Comparison of ENCODE assay signal across 1 cellular context in genomic region chr12:57904848-57905811, GRCh38.
TF ChIP-seq lines count a peak whose summit lies in the region.

No MANE protein-coding gene starts in this region.

TF ChIP-seq in GM12878, 131 proteins besides CTCF, POLR2A, EP300 and RAD21 (continued from another document):
- TF ChIP-seq PRDM15 (CRISPR knock-in tag; IDR thresholded peaks at IDR 0.05): no peak
- no peak for TF ChIP-seq MEF2A (IDR thresholded peaks at IDR 0.05; ENCODE audit: insufficient read depth, low read depth, low read length)
- TF ChIP-seq, protein P1, sequence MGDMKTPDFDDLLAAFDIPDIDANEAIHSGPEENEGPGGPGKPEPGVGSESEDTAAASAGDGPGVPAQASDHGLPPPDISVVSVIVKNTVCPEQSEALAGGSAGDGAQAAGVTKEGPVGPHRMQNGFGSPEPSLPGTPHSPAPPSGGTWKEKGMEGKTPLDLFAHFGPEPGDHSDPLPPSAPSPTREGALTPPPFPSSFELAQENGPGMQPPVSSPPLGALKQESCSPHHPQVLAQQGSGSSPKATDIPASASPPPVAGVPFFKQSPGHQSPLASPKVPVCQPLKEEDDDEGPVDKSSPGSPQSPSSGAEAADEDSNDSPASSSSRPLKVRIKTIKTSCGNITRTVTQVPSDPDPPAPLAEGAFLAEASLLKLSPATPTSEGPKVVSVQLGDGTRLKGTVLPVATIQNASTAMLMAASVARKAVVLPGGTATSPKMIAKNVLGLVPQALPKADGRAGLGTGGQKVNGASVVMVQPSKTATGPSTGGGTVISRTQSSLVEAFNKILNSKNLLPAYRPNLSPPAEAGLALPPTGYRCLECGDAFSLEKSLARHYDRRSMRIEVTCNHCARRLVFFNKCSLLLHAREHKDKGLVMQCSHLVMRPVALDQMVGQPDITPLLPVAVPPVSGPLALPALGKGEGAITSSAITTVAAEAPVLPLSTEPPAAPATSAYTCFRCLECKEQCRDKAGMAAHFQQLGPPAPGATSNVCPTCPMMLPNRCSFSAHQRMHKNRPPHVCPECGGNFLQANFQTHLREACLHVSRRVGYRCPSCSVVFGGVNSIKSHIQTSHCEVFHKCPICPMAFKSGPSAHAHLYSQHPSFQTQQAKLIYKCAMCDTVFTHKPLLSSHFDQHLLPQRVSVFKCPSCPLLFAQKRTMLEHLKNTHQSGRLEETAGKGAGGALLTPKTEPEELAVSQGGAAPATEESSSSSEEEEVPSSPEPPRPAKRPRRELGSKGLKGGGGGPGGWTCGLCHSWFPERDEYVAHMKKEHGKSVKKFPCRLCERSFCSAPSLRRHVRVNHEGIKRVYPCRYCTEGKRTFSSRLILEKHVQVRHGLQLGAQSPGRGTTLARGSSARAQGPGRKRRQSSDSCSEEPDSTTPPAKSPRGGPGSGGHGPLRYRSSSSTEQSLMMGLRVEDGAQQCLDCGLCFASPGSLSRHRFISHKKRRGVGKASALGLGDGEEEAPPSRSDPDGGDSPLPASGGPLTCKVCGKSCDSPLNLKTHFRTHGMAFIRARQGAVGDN (IDR thresholded peaks at IDR 0.05): peak; percentile 19; the same call in 1 of the 2 replicates
- peak; percentile 100 for TF ChIP-seq SMC3 (IDR thresholded peaks at IDR 0.05; ENCODE audit: borderline replicate concordance, low read length)
- TF ChIP-seq, protein P2, sequence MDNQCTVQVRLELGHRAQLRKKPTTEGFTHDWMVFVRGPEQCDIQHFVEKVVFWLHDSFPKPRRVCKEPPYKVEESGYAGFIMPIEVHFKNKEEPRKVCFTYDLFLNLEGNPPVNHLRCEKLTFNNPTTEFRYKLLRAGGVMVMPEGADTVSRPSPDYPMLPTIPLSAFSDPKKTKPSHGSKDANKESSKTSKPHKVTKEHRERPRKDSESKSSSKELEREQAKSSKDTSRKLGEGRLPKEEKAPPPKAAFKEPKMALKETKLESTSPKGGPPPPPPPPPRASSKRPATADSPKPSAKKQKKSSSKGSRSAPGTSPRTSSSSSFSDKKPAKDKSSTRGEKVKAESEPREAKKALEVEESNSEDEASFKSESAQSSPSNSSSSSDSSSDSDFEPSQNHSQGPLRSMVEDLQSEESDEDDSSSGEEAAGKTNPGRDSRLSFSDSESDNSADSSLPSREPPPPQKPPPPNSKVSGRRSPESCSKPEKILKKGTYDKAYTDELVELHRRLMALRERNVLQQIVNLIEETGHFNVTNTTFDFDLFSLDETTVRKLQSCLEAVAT (IDR thresholded peaks at IDR 0.05): 0 out of 2 replicates have a peak, but pooled peaks have one; percentile 17
- no peak for TF ChIP-seq NRF1 (conservative IDR thresholded peaks at IDR 0.05; ENCODE audit: low read depth, low read length)
- no peak for TF ChIP-seq SIN3A (IDR thresholded peaks at IDR 0.05; ENCODE audit: low read depth, low read length)
